ENCODE assay signal across 20 cellular contexts in genomic region chr4:101968364-101968763, GRCh38.
DNase-seq lines count a peak whose midpoint lies in the region; ATAC-seq and TF ChIP-seq lines count a peak whose summit lies in the region.
"Had no signal": no experiment of that assay in that cellular context is flagged by ENCODE, and none has a peak within 500 bp of the region (broad histone marks: within the 10 kb centered on the region; RNA-seq: fewer than 3 reads in every experiment).

No MANE protein-coding gene starts in this region.

- no peak overlapping the region for H3K4ac ChIP-seq in mesenchymal stem cell (ENCODE audit: low read depth in 1 of 2, low read length in 2 of 2)

- H3K18ac ChIP-seq in mesenchymal stem cell (ENCODE audit: low read depth in 1 of 2, low read length in 2 of 2): peak overlapping the region in 1 of 2 experiments; percentile 5

- BruUV-seq in Caco-2 (replicated peaks; lab: Mats Ljungman, UMichigan): no TSS peak

- H3K9ac ChIP-seq in smooth muscle cell (ENCODE audit: low read depth): no peak overlapping the region
- no peak overlapping the region for H3K9ac ChIP-seq in mesenchymal stem cell (ENCODE audit: low read length)

- no peak overlapping the region for H3K4me2 ChIP-seq in smooth muscle cell
- H3K4me2 ChIP-seq in mesenchymal stem cell (ENCODE audit: low read length, poor library complexity, severe bottlenecking): no peak overlapping the region

- H2AFZ ChIP-seq in smooth muscle cell (ENCODE audit: low read depth) (peak overlapping the region; percentile 49), mesenchymal stem cell (ENCODE audit: low read depth, low read length) (no peak overlapping the region)

- no peak overlapping the region for H4K8ac ChIP-seq in mesenchymal stem cell (ENCODE audit: low read length)

- no peaks in the 10 kb centered on the region for H3K79me2 ChIP-seq in smooth muscle cell (ENCODE audit: low read depth)

- H3K9me3 Mint-ChIP-seq in Caco-2 (ENCODE audit: unreplicated experiment): no peaks in the 10 kb centered on the region
- H3K9me3 Mint-ChIP-seq in IgD-negative memory B cell: peaks cover 0 to 4% (median 0%) of the 10 kb centered on the region in 3 donors
- no peaks in the 10 kb centered on the region for H3K9me3 Mint-ChIP-seq in chondrocyte (ENCODE audit: low read depth)
- H3K9me3 Mint-ChIP-seq: H9 had no signal

- no peak overlapping the region for H2BK5ac ChIP-seq in mesenchymal stem cell (ENCODE audit: low read depth, low read length, poor library complexity, severe bottlenecking)

- H2AK5ac ChIP-seq in mesenchymal stem cell (ENCODE audit: low read length, severe bottlenecking): no peak overlapping the region

- H3K36me3 ChIP-seq in Caco-2 (ENCODE audit: control insufficient read depth, insufficient read depth, low read length): no peaks in the 10 kb centered on the region
- H3K36me3 ChIP-seq in smooth muscle cell (ENCODE audit: low read depth): no peaks in the 10 kb centered on the region
- no peaks in the 10 kb centered on the region for H3K36me3 ChIP-seq in mesenchymal stem cell (ENCODE audit: control insufficient read depth in 1 of 2, insufficient read depth in 2 of 2, low read depth in 1 of 2, low read length in 2 of 2)
- no peaks in the 10 kb centered on the region for H3K36me3 ChIP-seq in prostate gland
- H3K36me3 ChIP-seq: BE2C had no signal

- POLR2A ChIA-PET in Caco-2 (lab: Charles Lee): no interaction called here

- no peak overlapping the region for H3K4me3 Mint-ChIP-seq in Caco-2 (ENCODE audit: unreplicated experiment)
- peak overlapping the region in 1 of 4 donors; percentile 27 for H3K4me3 Mint-ChIP-seq in IgD-negative memory B cell
- no peak overlapping the region for H3K4me3 Mint-ChIP-seq in chondrocyte (ENCODE audit: unreplicated experiment)
- H3K4me3 Mint-ChIP-seq: H9 had no signal

- H3K27me3 ChIP-seq in Caco-2 (replicated peaks; ENCODE audit: control insufficient read depth, insufficient read depth, low read length): no peaks in the 10 kb centered on the region
- H3K27me3 ChIP-seq in smooth muscle cell (ENCODE audit: low read depth): no peaks in the 10 kb centered on the region
- H3K27me3 ChIP-seq in mesenchymal stem cell (ENCODE audit: control insufficient read depth in 1 of 2, insufficient read depth in 1 of 2, low read length in 2 of 2): no peaks in the 10 kb centered on the region
- H3K27me3 ChIP-seq in prostate gland (replicated peaks; ENCODE audit: insufficient read depth): no peaks in the 10 kb centered on the region
- H3K27me3 ChIP-seq: BE2C had no signal

- H3K27ac Mint-ChIP-seq in Caco-2 (ENCODE audit: unreplicated experiment): peak overlapping the region; percentile 51
- peak overlapping the region; percentile 7 to 88 (median 40) for H3K27ac Mint-ChIP-seq in IgD-negative memory B cell
- H3K27ac Mint-ChIP-seq in chondrocyte (ENCODE audit: unreplicated experiment): peak overlapping the region; percentile 10
- H3K27ac Mint-ChIP-seq: H9 had no signal

- H3K4me1 Mint-ChIP-seq in Caco-2 (ENCODE audit: low read depth, unreplicated experiment): peaks cover 32% of the 10 kb centered on the region
- peaks cover 39 to 56% (median 51%) of the 10 kb centered on the region in 3 donors for H3K4me1 Mint-ChIP-seq in IgD-negative memory B cell
- H3K4me1 Mint-ChIP-seq in chondrocyte (ENCODE audit: low read depth): peaks cover 31% of the 10 kb centered on the region

- H3K4me3 ChIP-seq in Caco-2 (ENCODE audit: low read depth, low read length) (no peak overlapping the region), smooth muscle cell (no peak overlapping the region), mesenchymal stem cell (ENCODE audit: insufficient read depth in 1 of 2, low read depth in 1 of 2, low read length in 2 of 2) (no peak overlapping the region), prostate gland (no peak overlapping the region)

- no peak for ATAC-seq in HG03175 (IDR thresholded peaks at IDR 0.05; ENCODE audit: unreplicated experiment)
- ATAC-seq: Right ventricle myocardium inferior had no signal

- no peak overlapping the region for H4K91ac ChIP-seq in mesenchymal stem cell (ENCODE audit: low read length)

- intact Hi-C loops in Caco-2 (cut with micrococcal nuclease; ENCODE audit: unreplicated experiment) (no loop called here), prostate gland (cut with DNase I) (no loop called here)

- no peak for TF ChIP-seq POLR2A in prostate gland (IDR thresholded peaks at IDR 0.05)

- peaks cover 23% of the 10 kb centered on the region; the same call in 1 of the 2 replicates for H3K4me1 ChIP-seq in Caco-2
- H3K4me1 ChIP-seq in smooth muscle cell (ENCODE audit: low read depth): peaks cover 4% of the 10 kb centered on the region
- no peaks in the 10 kb centered on the region for H3K4me1 ChIP-seq in mesenchymal stem cell (ENCODE audit: control insufficient read depth, insufficient read depth, low read depth, low read length)
- H3K4me1 ChIP-seq in prostate gland (replicated peaks): no peaks in the 10 kb centered on the region
- H3K4me1 ChIP-seq: BE2C had no signal

- H3F3A ChIP-seq in smooth muscle cell (ENCODE audit: low read depth): no peaks in the 10 kb centered on the region

- H3K79me1 ChIP-seq in mesenchymal stem cell (replicated peaks; ENCODE audit: low read length, poor library complexity, severe bottlenecking): no peaks in the 10 kb centered on the region

- H4K20me1 ChIP-seq in smooth muscle cell (ENCODE audit: low read depth): no peaks in the 10 kb centered on the region

- H3K27me3 Mint-ChIP-seq in Caco-2 (ENCODE audit: insufficient read depth, unreplicated experiment) (no peaks in the 10 kb centered on the region), IgD-negative memory B cell (no peaks in the 10 kb centered on the region), chondrocyte (ENCODE audit: low read depth) (no peaks in the 10 kb centered on the region)

- DNase-seq in Caco-2: no peak
- no peak for DNase-seq in chondrocyte (ENCODE audit: low spot score)
- no peak for DNase-seq in smooth muscle cell (lab: John Stamatoyannopoulos, UW; ENCODE audit: unreplicated experiment)
- DNase-seq in mesenchymal stem cell: no peak
- no peak for DNase-seq in iPS-NIHi7 (ENCODE audit: extremely low spot score)
- no peak for DNase-seq in prostate gland (ENCODE audit: low spot score)
- DNase-seq: BE2C, COR-L47, DMS 273 treated with DMSO at 0.1 percent for 48 hours, DMS79 treated with DMSO at 0.1 percent for 48 hours, H9, Karpas-422, MV-4-11, NCI-H1694 treated with DMSO at 0.1 percent for 48 hours, NCI-H446 treated with DMSO at 0.1 percent for 48 hours, NCI-H526 treated with DMSO at 0.1 percent for 48 hours, OCI-M1 had no signal

- peak overlapping the region in 1 of 2 experiments; percentile 67 for H2BK12ac ChIP-seq in mesenchymal stem cell (ENCODE audit: low read length in 2 of 2)

- H3K9me3 ChIP-seq in Caco-2 (no peaks in the 10 kb centered on the region), smooth muscle cell (replicated peaks; ENCODE audit: low read depth) (no peaks in the 10 kb centered on the region), mesenchymal stem cell (ENCODE audit: control insufficient read depth, low read length) (no peaks in the 10 kb centered on the region), prostate gland (no peaks in the 10 kb centered on the region)
- H3K9me3 ChIP-seq: BE2C had no signal

- TF ChIP-seq CTCF in Caco-2 (IDR thresholded peaks at IDR 0.05; ENCODE audit: insufficient read depth in 1 of 2, low read depth in 1 of 2, low read length in 1 of 2, severe bottlenecking in 1 of 2, unreplicated experiment in 1 of 2) (no peak), chondrocyte (IDR thresholded peaks at IDR 0.05) (no peak), smooth muscle cell (IDR thresholded peaks at IDR 0.05; ENCODE audit: borderline replicate concordance, insufficient read depth, poor library complexity, severe bottlenecking) (no peak), prostate gland (IDR thresholded peaks at IDR 0.05) (no peak)

- H2BK120ac ChIP-seq in mesenchymal stem cell (ENCODE audit: low read depth, low read length): no peak overlapping the region

- CTCF ChIA-PET in Caco-2 (lab: Charles Lee): no interaction called here

- H3K23ac ChIP-seq in mesenchymal stem cell (ENCODE audit: low read length in 2 of 2): no peak overlapping the region

- WGBS in smooth muscle cell (ENCODE audit: low lambda C conversion rate): 97% methylated on average over 2 of the region's 2 CpGs
- WGBS in mesenchymal stem cell: 98% methylated on average over 2 of the region's 2 CpGs
- 90% methylated on average over 2 of the region's 2 CpGs for WGBS in prostate gland

- no peak overlapping the region for H2BK15ac ChIP-seq in mesenchymal stem cell (ENCODE audit: low read depth, poor library complexity, severe bottlenecking)

- no peaks in the 10 kb centered on the region for H3K36me3 Mint-ChIP-seq in Caco-2 (ENCODE audit: insufficient read depth, unreplicated experiment)
- peaks cover 14% of the 10 kb centered on the region for H3K36me3 Mint-ChIP-seq in IgD-negative memory B cell
- H3K36me3 Mint-ChIP-seq in chondrocyte (ENCODE audit: low read depth): no peaks in the 10 kb centered on the region

- H3K14ac ChIP-seq in mesenchymal stem cell (ENCODE audit: low read length in 2 of 2): no peak overlapping the region

- H3K27ac ChIP-seq in smooth muscle cell (ENCODE audit: low read depth) (no peak overlapping the region), mesenchymal stem cell (ENCODE audit: low read length, poor library complexity, severe bottlenecking) (no peak overlapping the region), prostate gland (no peak overlapping the region)
